22 cellular contexts compared by ENCODE assay signal in the genomic region with DNA sequence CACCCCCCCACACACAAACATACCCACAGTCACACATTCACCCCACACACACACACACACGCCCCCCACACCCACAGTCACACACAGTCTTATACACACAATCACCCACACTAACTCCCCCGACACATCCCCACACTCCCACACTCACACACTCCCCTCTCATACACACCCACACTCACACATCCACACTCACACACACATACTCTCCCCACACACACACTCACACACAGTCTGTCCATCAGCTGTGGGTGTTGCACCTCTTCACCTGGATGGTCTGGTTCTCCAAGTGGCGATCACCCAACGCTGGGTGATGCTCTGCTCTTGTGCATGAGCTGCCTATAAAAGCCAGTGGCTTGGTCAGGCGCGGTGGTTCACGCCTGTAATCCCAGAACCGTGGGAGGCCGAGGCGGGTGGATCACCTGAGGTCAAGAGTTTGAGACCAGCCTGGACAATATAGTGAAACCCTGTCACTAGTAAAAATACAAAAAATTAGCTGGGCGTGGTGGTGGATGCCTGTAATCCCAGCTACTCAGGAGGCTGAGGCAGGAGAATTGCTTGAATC.
"Had no signal": no experiment of that assay in that cellular context is flagged by ENCODE, and none has a peak within 500 bp of the region (broad histone marks: within the 10 kb centered on the region; RNA-seq: fewer than 3 reads in every experiment).

No MANE protein-coding gene starts in this region.

- H3K4me1 Mint-ChIP-seq: activated CD4-positive, alpha-beta T cell treated with anti-CD3 and anti-CD28 coated beads, Interleukin-2, amount 10 ng/mL, durations not matched to agents 24 days and 14 days had no signal

- ATAC-seq: activated CD8-positive, alpha-beta T cell treated with anti-CD3 and anti-CD28 coated beads for 36 hours; activated naive CD4-positive, alpha-beta T cell treated with anti-CD3 and anti-CD28 coated beads, Interleukin-2, amount 50 U/mL, for 72 hours; Panc1 had no signal

- H3K27me3 ChIP-seq: brain microvascular endothelial cell had no signal

- H3K27me3 Mint-ChIP-seq: activated CD4-positive, alpha-beta T cell treated with anti-CD3 and anti-CD28 coated beads, Interleukin-2, amount 10 ng/mL, durations not matched to agents 24 days and 14 days had no signal

- DNase-seq: activated CD4-positive, alpha-beta T cell treated with anti-CD3 and anti-CD28 coated beads, Interleukin-2, amount 10 ng/mL, durations not matched to agents 24 days and 14 days; activated CD4-positive, alpha-beta T cell treated with anti-CD3 and anti-CD28 coated beads, Interleukin-2, amount 50 U/mL, for 4 hours; activated CD8-positive, alpha-beta T cell treated with anti-CD3 and anti-CD28 coated beads for 36 hours; activated gamma-delta T cell treated with Interleukin-2 at 50 U/mL for 16 hours; activated naive CD4-positive, alpha-beta T cell treated with anti-CD3 and anti-CD28 coated beads for 36 hours; activated T-cell treated with anti-CD3 and anti-CD28 coated beads, Interleukin-2, amount 50 U/mL, for 24 hours; amniotic stem cell; brain microvascular endothelial cell; central memory CD4-positive, alpha-beta T cell; NCI-H1105; NCI-H1417 treated with DMSO at 0.1 percent for 48 hours; NCI-H1694; NCI-H1930; NCI-H2081 treated with DMSO at 0.1 percent for 48 hours; NCI-H345; NCI-H524 treated with DMSO at 0.1 percent for 48 hours; SHP77; SJCRH30; T1000 had no signal

- H3K27ac ChIP-seq: brain microvascular endothelial cell, SJCRH30, SK-N-MC had no signal

- H3K36me3 Mint-ChIP-seq: activated naive CD4-positive, alpha-beta T cell treated with anti-CD3 and anti-CD28 coated beads, Interleukin-2, amount 50 U/mL, for 72 hours had no signal

- H3K4me3 Mint-ChIP-seq: activated CD4-positive, alpha-beta T cell treated with anti-CD3 and anti-CD28 coated beads, Interleukin-2, amount 10 ng/mL, durations not matched to agents 24 days and 14 days; activated CD8-positive, alpha-beta T cell treated with anti-CD3 and anti-CD28 coated beads for 36 hours; activated naive CD4-positive, alpha-beta T cell treated with anti-CD3 and anti-CD28 coated beads for 36 hours; activated T-cell treated with anti-CD3 and anti-CD28 coated beads, Interleukin-2, amount 50 U/mL, for 24 hours had no signal

- H3K36me3 ChIP-seq: brain microvascular endothelial cell, SJCRH30 had no signal

- H3K27ac Mint-ChIP-seq: activated CD8-positive, alpha-beta T cell treated with anti-CD3 and anti-CD28 coated beads for 36 hours; activated naive CD4-positive, alpha-beta T cell treated with anti-CD3 and anti-CD28 coated beads for 36 hours; activated naive CD4-positive, alpha-beta T cell treated with anti-CD3 and anti-CD28 coated beads, Interleukin-2, amount 50 U/mL, for 72 hours; activated T-cell treated with anti-CD3 and anti-CD28 coated beads, Interleukin-2, amount 50 U/mL, for 24 hours had no signal

- H3K4me1 ChIP-seq: SJCRH30 had no signal

- H3K4me3 ChIP-seq: SJCRH30, SK-N-MC had no signal

- H3K9me3 ChIP-seq: SJCRH30 had no signal

- H3K9me3 Mint-ChIP-seq: activated naive CD4-positive, alpha-beta T cell treated with anti-CD3 and anti-CD28 coated beads for 36 hours; activated T-cell treated with anti-CD3 and anti-CD28 coated beads, Interleukin-2, amount 50 U/mL, for 24 hours had no signal
